1 cellular context compared by ENCODE assay signal in genomic region chr1:185108324-185108723, GRCh38.
TF ChIP-seq lines count a peak whose summit lies in the region.

No MANE protein-coding gene starts in this region.

TF ChIP-seq in HepG2, 621 proteins besides CTCF, POLR2A, EP300 and RAD21:
- TF ChIP-seq PCBP2 (optimal IDR thresholded peaks at IDR 0.05; ENCODE audit: low read depth, low read length, poor library complexity, severe bottlenecking), result no peak
- TF ChIP-seq ZNF7 (CRISPR knock-in tag; IDR thresholded peaks at IDR 0.05), result no peak
- TF ChIP-seq ZNF232 (CRISPR knock-in tag; IDR thresholded peaks at IDR 0.05; ENCODE audit: borderline replicate concordance), result no peak
- no peak for TF ChIP-seq YEATS2 (CRISPR knock-in tag; IDR thresholded peaks at IDR 0.05; ENCODE audit: borderline replicate concordance)
- TF ChIP-seq GLI4 (CRISPR knock-in tag; IDR thresholded peaks at IDR 0.05; ENCODE audit: borderline replicate concordance), result no peak
- no peak for TF ChIP-seq ZNF720 (CRISPR knock-in tag; IDR thresholded peaks at IDR 0.05)
- TF ChIP-seq, protein P1, sequence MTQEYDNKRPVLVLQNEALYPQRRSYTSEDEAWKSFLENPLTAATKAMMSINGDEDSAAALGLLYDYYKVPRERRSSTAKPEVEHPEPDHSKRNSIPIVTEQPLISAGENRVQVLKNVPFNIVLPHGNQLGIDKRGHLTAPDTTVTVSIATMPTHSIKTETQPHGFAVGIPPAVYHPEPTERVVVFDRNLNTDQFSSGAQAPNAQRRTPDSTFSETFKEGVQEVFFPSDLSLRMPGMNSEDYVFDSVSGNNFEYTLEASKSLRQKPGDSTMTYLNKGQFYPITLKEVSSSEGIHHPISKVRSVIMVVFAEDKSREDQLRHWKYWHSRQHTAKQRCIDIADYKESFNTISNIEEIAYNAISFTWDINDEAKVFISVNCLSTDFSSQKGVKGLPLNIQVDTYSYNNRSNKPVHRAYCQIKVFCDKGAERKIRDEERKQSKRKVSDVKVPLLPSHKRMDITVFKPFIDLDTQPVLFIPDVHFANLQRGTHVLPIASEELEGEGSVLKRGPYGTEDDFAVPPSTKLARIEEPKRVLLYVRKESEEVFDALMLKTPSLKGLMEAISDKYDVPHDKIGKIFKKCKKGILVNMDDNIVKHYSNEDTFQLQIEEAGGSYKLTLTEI (CRISPR knock-in tag; conservative IDR thresholded peaks at IDR 0.05), result no peak
- no peak for TF ChIP-seq ETS1 (CRISPR knock-in tag; IDR thresholded peaks at IDR 0.05)
- no peak for TF ChIP-seq MLLT10 (CRISPR knock-in tag; IDR thresholded peaks at IDR 0.05)
- no peak for TF ChIP-seq ZNF407 (CRISPR knock-in tag; IDR thresholded peaks at IDR 0.05; ENCODE audit: not compliant biosample characterization)
- TF ChIP-seq BCL6 (CRISPR knock-in tag; IDR thresholded peaks at IDR 0.05), result no peak
- TF ChIP-seq KLF12 (CRISPR knock-in tag; IDR thresholded peaks at IDR 0.05; ENCODE audit: borderline replicate concordance), result no peak
